16 cellular contexts compared by ENCODE assay signal in genomic region chr7:75981450-75982305, GRCh38.
"Had no signal": no experiment of that assay in that cellular context is flagged by ENCODE, and none has a peak within 500 bp of the region (broad histone marks: within the 10 kb centered on the region; RNA-seq: fewer than 3 reads in every experiment).

No MANE protein-coding gene starts in this region.

- H3K27ac Mint-ChIP-seq: activated B cell treated with CpG ODN at 0.5 μM for 24 hours; activated CD4-positive, alpha-beta T cell treated with anti-CD3 and anti-CD28 coated beads, Interleukin-2, amount 10 ng/mL, durations not matched to agents 24 days and 14 days; natural killer cell; T-helper 17 cell had no signal

- H3K4me1 Mint-ChIP-seq: activated B cell treated with CpG ODN at 0.5 μM for 24 hours; activated CD4-positive, alpha-beta T cell treated with anti-CD3 and anti-CD28 coated beads, Interleukin-2, amount 10 ng/mL, durations not matched to agents 24 days and 14 days; natural killer cell; T-helper 17 cell had no signal

- DNase-seq: activated B cell treated with CpG ODN at 0.5 μM for 24 hours; activated CD4-positive, alpha-beta T cell treated with anti-CD3 and anti-CD28 coated beads, Interleukin-2, amount 10 ng/mL, durations not matched to agents 24 days and 14 days; activated CD8-positive, alpha-beta memory T cell treated with anti-CD3 and anti-CD28 coated beads for 24 hours; activated naive CD4-positive, alpha-beta T cell treated with Interleukin-2 at 50 U/mL for 16 hours; dermis blood vessel endothelial cell; left colon; natural killer cell; nucleus accumbens; stimulated activated CD4-positive, alpha-beta T cell treated with anti-CD3 and anti-CD28 coated beads, Interleukin-15, amount 100 ng/mL, for 24 hours; stimulated activated CD4-positive, alpha-beta T cell treated with anti-CD3 and anti-CD28 coated beads, Interleukin-4, amount 100 ng/mL, for 24 hours; T-helper 17 cell had no signal

- H3K9me3 ChIP-seq: body of pancreas, esophagus muscularis mucosa, psoas muscle, tibial nerve had no signal

- H3K27ac ChIP-seq: body of pancreas, esophagus muscularis mucosa, psoas muscle, tibial nerve had no signal

- H3K27me3 Mint-ChIP-seq: activated B cell treated with CpG ODN at 0.5 μM for 24 hours; activated CD4-positive, alpha-beta T cell treated with anti-CD3 and anti-CD28 coated beads, Interleukin-2, amount 10 ng/mL, durations not matched to agents 24 days and 14 days; T-helper 17 cell had no signal

- H3K4me3 Mint-ChIP-seq: activated B cell treated with CpG ODN at 0.5 μM for 24 hours; activated CD4-positive, alpha-beta T cell treated with anti-CD3 and anti-CD28 coated beads, Interleukin-2, amount 10 ng/mL, durations not matched to agents 24 days and 14 days; natural killer cell; T-helper 17 cell had no signal

- FAIRE-seq: TTC549 had no signal

- H3K27me3 ChIP-seq: body of pancreas, esophagus muscularis mucosa, tibial nerve had no signal

- H3K4me3 ChIP-seq: body of pancreas, esophagus muscularis mucosa, psoas muscle, tibial nerve had no signal

- H3K9me3 Mint-ChIP-seq: activated B cell treated with CpG ODN at 0.5 μM for 24 hours; activated CD4-positive, alpha-beta T cell treated with anti-CD3 and anti-CD28 coated beads, Interleukin-2, amount 10 ng/mL, durations not matched to agents 24 days and 14 days; natural killer cell had no signal

- ATAC-seq: body of pancreas, natural killer cell, psoas muscle, T-helper 17 cell had no signal
